In genomic region chr19:28516415-28516872, GRCh38 we compare ENCODE assay signal across 28 cellular contexts.
"Had no signal": no experiment of that assay in that cellular context is flagged by ENCODE, and none has a peak within 500 bp of the region (broad histone marks: within the 10 kb centered on the region; RNA-seq: fewer than 3 reads in every experiment).

No MANE protein-coding gene starts in this region.

- H3K9me3 ChIP-seq: Peyer's patch had no signal

- H3K4me1 ChIP-seq: Peyer's patch had no signal

- H3K4me1 Mint-ChIP-seq: activated CD4-positive, alpha-beta T cell treated with anti-CD3 and anti-CD28 coated beads, Interleukin-2, amount 10 ng/mL, durations not matched to agents 24 days and 14 days; activated naive CD4-positive, alpha-beta T cell treated with anti-CD3 and anti-CD28 coated beads, Interleukin-2, amount 10 ng/mL, durations not matched to agents 7 days and 5 days; activated naive CD8-positive, alpha-beta T cell treated with anti-CD3 and anti-CD28 coated beads, Interleukin-2, amount 50 U/mL, for 24 hours had no signal

- H3K27me3 Mint-ChIP-seq: activated CD4-positive, alpha-beta T cell treated with anti-CD3 and anti-CD28 coated beads, Interleukin-2, amount 10 ng/mL, durations not matched to agents 24 days and 14 days; activated naive CD4-positive, alpha-beta T cell treated with anti-CD3 and anti-CD28 coated beads, Interleukin-2, amount 10 ng/mL, durations not matched to agents 7 days and 5 days; activated naive CD8-positive, alpha-beta T cell; activated naive CD8-positive, alpha-beta T cell treated with anti-CD3 and anti-CD28 coated beads, Interleukin-2, amount 50 U/mL, for 24 hours; brain had no signal

- H3K27ac ChIP-seq: Peyer's patch had no signal

- H3K36me3 ChIP-seq: Peyer's patch had no signal

- H3K4me3 Mint-ChIP-seq: activated CD4-positive, alpha-beta T cell treated with anti-CD3 and anti-CD28 coated beads, Interleukin-2, amount 10 ng/mL, durations not matched to agents 24 days and 14 days; activated naive CD4-positive, alpha-beta T cell treated with anti-CD3 and anti-CD28 coated beads, Interleukin-2, amount 10 ng/mL, durations not matched to agents 7 days and 5 days; activated naive CD8-positive, alpha-beta T cell; activated naive CD8-positive, alpha-beta T cell treated with anti-CD3 and anti-CD28 coated beads, Interleukin-2, amount 50 U/mL, for 24 hours; activated T-cell treated with anti-CD3 and anti-CD28 coated beads, Interleukin-2, amount 50 U/mL, for 4 hours; activated T-helper 1 cell treated with anti-CD3 and anti-CD28 coated beads, Interleukin-12 subunit alpha, Interleukin-12 subunit beta, Interleukin-2, Interleukin-4 antibody, amounts not matched to agents 30 ng/mL and 10 ng/mL and 1 ng/mL, durations not matched to agents 14 hours and 24 hours and 36 hours; brain; T-helper 1 cell treated with Interleukin-12 subunit alpha and Interleukin-12 subunit beta and Interleukin-4 antibody, amounts not matched to agents 30 μg/mL and 1 μg/mL, for 36 hours; T-helper 2 cell treated with Interferon-gamma antibody and Interleukin-4, amounts not matched to agents 5 μg/mL and 100 μg/mL, for 36 hours had no signal

- H3K36me3 Mint-ChIP-seq: activated naive CD4-positive, alpha-beta T cell treated with anti-CD3 and anti-CD28 coated beads, Interleukin-2, amount 10 ng/mL, durations not matched to agents 7 days and 5 days; activated naive CD8-positive, alpha-beta T cell; brain had no signal

- DNase-seq: activated CD4-positive, alpha-beta T cell treated with anti-CD3 and anti-CD28 coated beads, Interleukin-2, amount 10 ng/mL, durations not matched to agents 24 days and 14 days; activated CD4-positive, alpha-beta T cell treated with anti-CD3 and anti-CD28 coated beads, Interleukin-2, amount 50 U/mL, for 4 hours; activated CD8-positive, alpha-beta memory T cell treated with anti-CD3 and anti-CD28 coated beads, Interleukin-2, amount 50 U/mL, for 4 hours; activated naive CD4-positive, alpha-beta T cell treated with anti-CD3 and anti-CD28 coated beads, Interleukin-2, amount 10 ng/mL, durations not matched to agents 7 days and 5 days; activated naive CD8-positive, alpha-beta T cell treated with anti-CD3 and anti-CD28 coated beads, Interleukin-2, amount 50 U/mL, for 24 hours; activated T-cell treated with anti-CD3 and anti-CD28 coated beads for 4 hours; activated T-cell treated with anti-CD3 and anti-CD28 coated beads, Interleukin-2, amount 50 U/mL, for 4 hours; anterior cingulate cortex; caudate nucleus; cerebellar nuclear complex; Karpas-422; NCI-H1048; NCI-H1105 treated with DMSO at 0.1 percent for 48 hours; NCI-H1436; NCI-H1694; NCI-H1930; NCI-H2081 treated with DMSO at 0.1 percent for 48 hours; NCI-H345; NCI-H524 treated with DMSO at 0.1 percent for 48 hours; NK-92 treated with Interleukin-12 subunit alpha and Interleukin-12 subunit beta, amount 100 ng/mL, for 24 hours; PC-3; Peyer's patch; Right ventricle myocardium superior had no signal

- H3K9me3 Mint-ChIP-seq: activated naive CD8-positive, alpha-beta T cell treated with anti-CD3 and anti-CD28 coated beads, Interleukin-2, amount 50 U/mL, for 24 hours; activated T-helper 1 cell treated with anti-CD3 and anti-CD28 coated beads, Interleukin-12 subunit alpha, Interleukin-12 subunit beta, Interleukin-2, Interleukin-4 antibody, amounts not matched to agents 30 ng/mL and 10 ng/mL and 1 ng/mL, durations not matched to agents 14 hours and 24 hours and 36 hours; brain; T-helper 1 cell treated with Interleukin-12 subunit alpha and Interleukin-12 subunit beta and Interleukin-4 antibody, amounts not matched to agents 30 μg/mL and 1 μg/mL, for 36 hours; T-helper 2 cell treated with Interferon-gamma antibody and Interleukin-4, amounts not matched to agents 5 μg/mL and 100 μg/mL, for 36 hours had no signal

- H3K27ac Mint-ChIP-seq: activated CD4-positive, alpha-beta T cell treated with anti-CD3 and anti-CD28 coated beads, Interleukin-2, amount 10 ng/mL, durations not matched to agents 24 days and 14 days; activated naive CD4-positive, alpha-beta T cell treated with anti-CD3 and anti-CD28 coated beads, Interleukin-2, amount 10 ng/mL, durations not matched to agents 7 days and 5 days; activated naive CD8-positive, alpha-beta T cell; activated naive CD8-positive, alpha-beta T cell treated with anti-CD3 and anti-CD28 coated beads, Interleukin-2, amount 50 U/mL, for 24 hours; activated T-helper 1 cell treated with anti-CD3 and anti-CD28 coated beads, Interleukin-12 subunit alpha, Interleukin-12 subunit beta, Interleukin-2, Interleukin-4 antibody, amounts not matched to agents 30 ng/mL and 10 ng/mL and 1 ng/mL, durations not matched to agents 14 hours and 24 hours and 36 hours; brain; T-helper 1 cell treated with Interleukin-12 subunit alpha and Interleukin-12 subunit beta and Interleukin-4 antibody, amounts not matched to agents 30 μg/mL and 1 μg/mL, for 36 hours; T-helper 2 cell treated with Interferon-gamma antibody and Interleukin-4, amounts not matched to agents 5 μg/mL and 100 μg/mL, for 36 hours had no signal

- ATAC-seq: activated naive CD8-positive, alpha-beta T cell treated with anti-CD3 and anti-CD28 coated beads, Interleukin-2, amount 50 U/mL, for 24 hours; activated T-cell treated with anti-CD3 and anti-CD28 coated beads, Interleukin-2, amount 50 U/mL, for 4 hours; PC-3 had no signal

- H3K27me3 ChIP-seq: Peyer's patch had no signal

- H3K4me3 ChIP-seq: Peyer's patch had no signal
